In the genomic region with DNA sequence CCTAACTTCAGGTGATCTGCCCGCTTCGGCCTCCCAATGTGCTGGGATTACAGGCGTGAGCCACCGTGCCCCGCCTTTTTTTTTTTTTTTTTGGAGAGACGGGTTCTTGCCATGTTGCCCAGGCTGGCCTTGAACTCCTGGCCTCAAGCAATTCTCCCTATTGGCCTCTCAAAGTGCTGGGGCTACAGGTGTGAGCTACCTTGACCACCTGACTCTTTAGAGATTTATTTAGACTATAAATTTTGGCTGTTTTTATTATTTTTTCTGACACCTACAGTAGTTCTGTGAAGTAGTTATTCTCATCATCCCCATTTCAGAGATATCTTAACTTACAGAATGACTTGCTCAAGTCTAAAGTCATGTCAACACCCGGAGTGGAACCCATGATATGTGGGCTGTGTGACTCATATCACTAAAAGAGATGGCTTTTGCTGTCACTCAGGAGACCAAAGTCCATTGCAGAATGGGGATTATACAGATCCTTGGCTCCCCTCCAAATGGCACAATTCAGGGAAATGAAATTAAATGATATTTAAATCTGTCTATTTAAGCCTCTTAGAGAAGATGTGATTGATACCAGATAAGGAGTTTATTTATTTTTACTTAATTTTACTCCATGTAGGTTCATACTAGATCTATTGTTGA, we compare ENCODE assay signal across 8 cellular contexts.
A peak's percentile ranks its signal among the peaks of the same experiment; 100 is the strongest.
DNase-seq lines count a peak whose midpoint lies in the region; ATAC-seq, FAIRE-seq and TF ChIP-seq lines count a peak whose summit lies in the region.

No MANE protein-coding gene starts in this region.

- TF ChIP-seq POLR2A in GM12891 (IDR thresholded peaks at IDR 0.05; ENCODE audit: low read depth, low read length), result no peak

- DNase-seq in GM12891 (ENCODE audit: insufficient read length, low spot score) (peak; percentile 10), foreskin melanocyte (peak; percentile 12), 8988T (no peak), pons (ENCODE audit: low spot score) (no peak), NCI-H1092 (lab: John Stamatoyannopoulos, UW) (no peak), T-helper 9 cell (no peak)

- peak; percentile 80 for ATAC-seq in GM21367 (IDR thresholded peaks at IDR 0.05; ENCODE audit: unreplicated experiment)
- peak; percentile 100 for ATAC-seq in HG03442 (IDR thresholded peaks at IDR 0.05; ENCODE audit: unreplicated experiment)

- FAIRE-seq in GM12891 (lab: Jason Lieb, UNC), result peak; percentile 26

TF ChIP-seq in GM12891, 5 proteins besides CTCF, POLR2A, EP300 and RAD21:
- no peak for TF ChIP-seq POLR2AphosphoS5 (IDR thresholded peaks at IDR 0.05; ENCODE audit: low read depth, low read length)
- TF ChIP-seq SPI1 (IDR thresholded peaks at IDR 0.05; ENCODE audit: low read depth, low read length), result no peak
- TF ChIP-seq POU2F2 (IDR thresholded peaks at IDR 0.05; ENCODE audit: low read depth, low read length), result no peak
- no peak for TF ChIP-seq PAX5 (IDR thresholded peaks at IDR 0.05; ENCODE audit: insufficient read depth, low read length, severe bottlenecking)
- no peak for TF ChIP-seq TAF1 (IDR thresholded peaks at IDR 0.05; ENCODE audit: low read depth, low read length)

Comparison
In these comparisons a context has a peak if more than half of its experiments do, and no peak if none do; other contexts are left out.
1. DNase-seq: peak in GM12891 (single experiment) and foreskin melanocyte (single experiment); none in 8988T (single experiment), pons (single experiment), NCI-H1092 (single experiment) and T-helper 9 cell (single experiment).